ENCODE assay signal across 25 cellular contexts in the genomic region with DNA sequence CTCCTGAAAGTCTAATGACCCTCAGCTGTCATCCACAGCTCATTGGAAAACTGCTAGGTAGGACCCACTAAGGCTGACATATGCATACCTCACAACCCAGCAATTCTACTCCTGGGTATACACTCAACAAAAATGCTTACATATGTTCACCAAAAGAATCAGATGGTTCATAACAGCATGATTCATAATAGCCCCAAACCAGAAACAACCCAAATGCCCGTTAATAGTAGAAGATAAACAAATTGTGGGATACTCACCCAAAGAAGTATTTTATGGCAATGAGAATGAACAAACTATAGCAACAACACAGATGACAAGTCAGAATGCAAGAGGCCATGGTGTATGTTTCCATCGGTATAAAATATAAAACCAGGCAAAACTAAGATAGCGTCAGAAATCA.
DNase-seq lines count a peak whose midpoint lies in the region; ATAC-seq, FAIRE-seq and TF ChIP-seq lines count a peak whose summit lies in the region.
"Had no signal": no experiment of that assay in that cellular context is flagged by ENCODE, and none has a peak within 500 bp of the region (broad histone marks: within the 10 kb centered on the region; RNA-seq: fewer than 3 reads in every experiment).

No MANE protein-coding gene starts in this region.

- H3K4me1 Mint-ChIP-seq in stimulated activated naive B cell treated with anti-CD40 and anti-IgM and Interleukin-4, amounts not matched to agents 10 μg/mL and 1 μg/mL and 100 μg/mL, for 72 hours: no peaks in the 10 kb centered on the region
- peaks cover 5% of the 10 kb centered on the region for H3K4me1 Mint-ChIP-seq in activated CD8-positive, alpha-beta T cell treated with anti-CD3 and anti-CD28 coated beads, Interleukin-2, amount 10 ng/mL, durations not matched to agents 7 days and 5 days (ENCODE audit: low read depth)
- H3K4me1 Mint-ChIP-seq: GM23338 had no signal

- H3K36me3 Mint-ChIP-seq in stimulated activated naive B cell treated with anti-CD40 and anti-IgM and Interleukin-4, amounts not matched to agents 10 μg/mL and 1 μg/mL and 100 μg/mL, for 72 hours: peaks cover 5% of the 10 kb centered on the region in 2 donors
- H3K36me3 Mint-ChIP-seq in activated CD8-positive, alpha-beta T cell treated with anti-CD3 and anti-CD28 coated beads, Interleukin-2, amount 10 ng/mL, durations not matched to agents 7 days and 5 days (ENCODE audit: low read depth): no peaks in the 10 kb centered on the region

- H3K79me2 ChIP-seq in osteoblast (ENCODE audit: insufficient read depth, low read length): no peaks in the 10 kb centered on the region

- no peak overlapping the region for H3K4me3 Mint-ChIP-seq in stimulated activated naive B cell treated with anti-CD40 and anti-IgM and Interleukin-4, amounts not matched to agents 10 μg/mL and 1 μg/mL and 100 μg/mL, for 72 hours
- no peak overlapping the region for H3K4me3 Mint-ChIP-seq in activated CD8-positive, alpha-beta T cell treated with anti-CD3 and anti-CD28 coated beads, Interleukin-2, amount 10 ng/mL, durations not matched to agents 7 days and 5 days
- H3K4me3 Mint-ChIP-seq: CD4-positive, alpha-beta T cell; GM23338 had no signal

- H4K20me1 ChIP-seq in osteoblast (ENCODE audit: insufficient read depth, low read length): no peaks in the 10 kb centered on the region
- H4K20me1 ChIP-seq: BLaER1 had no signal

- no peaks in the 10 kb centered on the region for H3K9me3 ChIP-seq in osteoblast (ENCODE audit: low read depth, low read length)
- H3K9me3 ChIP-seq: A549, BLaER1, HAP-1, MG63 had no signal

- H3K4me2 ChIP-seq in osteoblast (ENCODE audit: insufficient read depth, low read length): no peak overlapping the region
- H3K4me2 ChIP-seq: A549, BLaER1, GM23338 had no signal

- CTCF ChIA-PET in activated CD8-positive, alpha-beta T cell treated with anti-CD3 and anti-CD28 coated beads, Interleukin-2, amount 10 ng/mL, durations not matched to agents 7 days and 5 days (lab: Charles Lee): no interaction called here

- no peak for TF ChIP-seq CTCF in bronchial epithelial cell (IDR thresholded peaks at IDR 0.05; ENCODE audit: insufficient read depth, low read length, severe bottlenecking)
- no peak for TF ChIP-seq CTCF in osteoblast (IDR thresholded peaks at IDR 0.05; ENCODE audit: extremely low read depth, low read depth, low read length)

- no peaks in the 10 kb centered on the region for H3K27me3 Mint-ChIP-seq in stimulated activated naive B cell treated with anti-CD40 and anti-IgM and Interleukin-4, amounts not matched to agents 10 μg/mL and 1 μg/mL and 100 μg/mL, for 72 hours
- no peaks in the 10 kb centered on the region for H3K27me3 Mint-ChIP-seq in activated CD8-positive, alpha-beta T cell treated with anti-CD3 and anti-CD28 coated beads, Interleukin-2, amount 10 ng/mL, durations not matched to agents 7 days and 5 days (ENCODE audit: low read depth)
- H3K27me3 Mint-ChIP-seq: CD4-positive, alpha-beta T cell had no signal

- peaks cover 14% of the 10 kb centered on the region for H3K4me1 ChIP-seq in osteoblast (ENCODE audit: insufficient read depth, low read length)
- H3K4me1 ChIP-seq: BLaER1, HAP-1 had no signal

- no peak overlapping the region for H3K27ac Mint-ChIP-seq in stimulated activated naive B cell treated with anti-CD40 and anti-IgM and Interleukin-4, amounts not matched to agents 10 μg/mL and 1 μg/mL and 100 μg/mL, for 72 hours
- no peak overlapping the region for H3K27ac Mint-ChIP-seq in activated CD8-positive, alpha-beta T cell treated with anti-CD3 and anti-CD28 coated beads, Interleukin-2, amount 10 ng/mL, durations not matched to agents 7 days and 5 days
- H3K27ac Mint-ChIP-seq: CD4-positive, alpha-beta T cell; GM23338 had no signal

- POLR2A ChIA-PET in activated CD8-positive, alpha-beta T cell treated with anti-CD3 and anti-CD28 coated beads, Interleukin-2, amount 10 ng/mL, durations not matched to agents 7 days and 5 days (lab: Charles Lee): no interaction called here

- H3K4me3 ChIP-seq in bronchial epithelial cell (ENCODE audit: low read depth, low read length): no peak overlapping the region
- no peak overlapping the region for H3K4me3 ChIP-seq in osteoblast (ENCODE audit: insufficient read depth, low read length)
- H3K4me3 ChIP-seq: A549, BLaER1, GM23338, HAP-1, MG63 had no signal

- no peak overlapping the region for H2AFZ ChIP-seq in osteoblast (ENCODE audit: low read length)
- H2AFZ ChIP-seq: GM23338 had no signal

- H3K36me3 ChIP-seq in bronchial epithelial cell (ENCODE audit: control insufficient read depth, insufficient read depth, low read length): no peaks in the 10 kb centered on the region
- H3K36me3 ChIP-seq in osteoblast (ENCODE audit: insufficient read depth, low read length): no peaks in the 10 kb centered on the region
- H3K36me3 ChIP-seq: HAP-1, MG63 had no signal

- FAIRE-seq in bronchial epithelial cell (lab: Jason Lieb, UNC): no peak
- FAIRE-seq: A549, GM12891 had no signal

- H3K27ac ChIP-seq in osteoblast (ENCODE audit: low read depth, low read length): no peak overlapping the region
- H3K27ac ChIP-seq: A549, BLaER1 had no signal

- DNase-seq in ELR (ENCODE audit: low read depth): peak; percentile 81
- DNase-seq in LHCN-M2 (ENCODE audit: low read depth): peak; percentile 24
- DNase-seq in bronchial epithelial cell (ENCODE audit: low read depth): peak; percentile 11
- DNase-seq in osteoblast (ENCODE audit: insufficient read length, low spot score, missing footprints): peak; percentile 60
- DNase-seq in stimulated activated naive B cell treated with anti-CD40 and anti-IgM and Interleukin-4, amounts not matched to agents 10 μg/mL and 1 μg/mL and 100 μg/mL, for 72 hours: no peak
- no peak for DNase-seq in stimulated activated CD4-positive, alpha-beta T cell treated with anti-CD3 and anti-CD28 coated beads, Interleukin-1b, Interleukin-23, amount 100 ng/mL, for 48 hours
- no peak for DNase-seq in activated CD8-positive, alpha-beta T cell treated with anti-CD3 and anti-CD28 coated beads, Interleukin-2, amount 10 ng/mL, durations not matched to agents 7 days and 5 days
- DNase-seq: CD4-positive, alpha-beta T cell; COR-L47; DMS79; Karpas-422; MG63; NCI-H1048; NCI-H1436; NCI-H187 treated with DMSO at 0.1 percent for 48 hours; NCI-H2107; NCI-H510A; NCI-H748 treated with DMSO at 0.1 percent for 48 hours; SIG-M5 had no signal

- H3K27me3 ChIP-seq in bronchial epithelial cell (ENCODE audit: control insufficient read depth, insufficient read depth, low read length): no peaks in the 10 kb centered on the region
- H3K27me3 ChIP-seq in osteoblast (ENCODE audit: insufficient read depth, low read length): no peaks in the 10 kb centered on the region
- H3K27me3 ChIP-seq: BLaER1, MG63 had no signal

- no peaks in the 10 kb centered on the region for H3K9me3 Mint-ChIP-seq in stimulated activated naive B cell treated with anti-CD40 and anti-IgM and Interleukin-4, amounts not matched to agents 10 μg/mL and 1 μg/mL and 100 μg/mL, for 72 hours
- no peaks in the 10 kb centered on the region for H3K9me3 Mint-ChIP-seq in activated CD8-positive, alpha-beta T cell treated with anti-CD3 and anti-CD28 coated beads, Interleukin-2, amount 10 ng/mL, durations not matched to agents 7 days and 5 days (ENCODE audit: insufficient read depth)
- H3K9me3 Mint-ChIP-seq: CD4-positive, alpha-beta T cell; GM23338 had no signal

- ATAC-seq in stimulated activated naive B cell treated with anti-CD40 and anti-IgM and Interleukin-4, amounts not matched to agents 10 μg/mL and 1 μg/mL and 100 μg/mL, for 72 hours (replicated peaks): no peak
- ATAC-seq in activated CD8-positive, alpha-beta T cell treated with anti-CD3 and anti-CD28 coated beads, Interleukin-2, amount 10 ng/mL, durations not matched to agents 7 days and 5 days: no peak
- ATAC-seq: A549, GM23338, SK-N-SH treated with all-trans-retinoic acid at 6 μM for 48 hours had no signal

Comparison
In these comparisons a context has a peak if more than half of its experiments do, and no peak if none do; other contexts are left out.
1. DNase-seq: peak in ELR (single experiment), LHCN-M2 (single experiment), bronchial epithelial cell (single experiment) and osteoblast (single experiment); none in stimulated activated naive B cell treated with anti-CD40 and anti-IgM and Interleukin-4, amounts not matched to agents 10 μg/mL and 1 μg/mL and 100 μg/mL, for 72 hours (single experiment), stimulated activated CD4-positive, alpha-beta T cell treated with anti-CD3 and anti-CD28 coated beads, Interleukin-1b, Interleukin-23, amount 100 ng/mL, for 48 hours (single experiment) and activated CD8-positive, alpha-beta T cell treated with anti-CD3 and anti-CD28 coated beads, Interleukin-2, amount 10 ng/mL, durations not matched to agents 7 days and 5 days (single experiment).